Comparison of ENCODE assay signal across 11 cellular contexts in genomic region chr11:17475666-17476316, GRCh38. TPM values are rescaled to one million over a fixed set of nuclear protein-coding genes. Genes with fewer than 3 reads are reported as not detected.
DNase-seq lines count a peak whose midpoint lies in the region; ATAC-seq, FAIRE-seq and TF ChIP-seq lines count a peak whose summit lies in the region.
"Had no signal": no experiment of that assay in that cellular context is flagged by ENCODE, and none has a peak within 500 bp of the region (broad histone marks: within the 10 kb centered on the region; RNA-seq: fewer than 3 reads in every experiment).

No MANE protein-coding gene starts in this region.

- POLR2A ChIA-PET in HepG2 (lab: Yijun Ruan, JAX), result no interaction called here
- POLR2A ChIA-PET in PC-9 (lab: Charles Lee; ENCODE audit: unreplicated experiment), result no interaction called here

- H3K4me2 ChIP-seq in HepG2 (ENCODE audit: low read depth, low read length) (0 out of 2 replicates have a peak overlapping the region, but pooled peaks have one; percentile 49), PC-9 (no peak overlapping the region)

- no peaks in the 10 kb centered on the region for H3K9me3 Mint-ChIP-seq in mesothelial cell of epicardium

- H3F3A ChIP-seq in PC-9 (ENCODE audit: insufficient read depth, low read depth), result no peaks in the 10 kb centered on the region

- H3K27ac ChIP-seq in HepG2 (ENCODE audit: extremely low read length, insufficient read depth, low read length) (no peak overlapping the region), right lobe of liver (no peak overlapping the region), upper lobe of right lung (no peak overlapping the region), PC-9 (no peak overlapping the region)
- no peak overlapping the region for H3K27ac ChIP-seq in effector memory CD4-positive, alpha-beta T cell (ENCODE audit: insufficient read depth, low read length, poor library complexity, severe bottlenecking)
- H3K27ac ChIP-seq: C4-2B, SJSA1 had no signal

- in situ Hi-C loops in HepG2 (cut with HindIII; ENCODE audit: extremely low pct_ligation_motif_present, low pct_unique_long_range_greater_than_20kb), result no loop called here

- intact Hi-C loops in HepG2 (cut with micrococcal nuclease; ENCODE audit: unreplicated experiment) (no loop called here), right lobe of liver (cut with DNase I) (no loop called here), upper lobe of right lung (cut with DNase I) (no loop called here), PC-9 (cut with micrococcal nuclease; ENCODE audit: unreplicated experiment) (no loop called here)

- H3K79me2 ChIP-seq in HepG2 (ENCODE audit: insufficient read depth, low read length) (no peaks in the 10 kb centered on the region), PC-9 (ENCODE audit: low read depth) (no peaks in the 10 kb centered on the region)

- no peak for TF ChIP-seq POLR2A in HepG2 (IDR thresholded peaks at IDR 0.05; ENCODE audit: insufficient read depth in 1 of 2, low read depth in 2 of 2, low read length in 2 of 2)
- TF ChIP-seq POLR2A in right lobe of liver (IDR thresholded peaks at IDR 0.05), result no peak

- no TSS peak for BruUV-seq in HepG2 (replicated peaks; lab: Mats Ljungman, UMichigan)
- BruUV-seq in PC-9 (replicated peaks; lab: Mats Ljungman, UMichigan), result no TSS peak

- TF ChIP-seq RAD21 in HepG2 (CRISPR knock-in tag; IDR thresholded peaks at IDR 0.05), result no peak

- CTCF ChIA-PET in HepG2 (lab: Yijun Ruan, JAX; ENCODE audit: low intra/inter-chr PET ratio, low total read pairs), result no interaction called here
- CTCF ChIA-PET in PC-9 (lab: Charles Lee), result no interaction called here

- H3K36me3 ChIP-seq in HepG2 (replicated peaks in 1 of 2; ENCODE audit: control insufficient read depth in 1 of 2, insufficient read depth in 2 of 2, low read length in 2 of 2) (no peaks in the 10 kb centered on the region), right lobe of liver (no peaks in the 10 kb centered on the region), upper lobe of right lung (no peaks in the 10 kb centered on the region), PC-9 (ENCODE audit: low read depth) (no peaks in the 10 kb centered on the region)
- H3K36me3 ChIP-seq in effector memory CD4-positive, alpha-beta T cell (ENCODE audit: control insufficient read depth, insufficient read depth, low read length), result no peaks in the 10 kb centered on the region
- H3K36me3 ChIP-seq: SJSA1 had no signal

- no peak overlapping the region for H3K9ac ChIP-seq in HepG2 (ENCODE audit: insufficient read depth, low read depth, low read length)

- H3K27me3 Mint-ChIP-seq in mesothelial cell of epicardium (ENCODE audit: low read depth), result peaks cover 98% of the 10 kb centered on the region

- TF ChIP-seq EP300 in HepG2 (IDR thresholded peaks at IDR 0.05; ENCODE audit: low read depth in 2 of 2, low read length in 2 of 2) (no peak), HepG2 (CRISPR knock-in tag; IDR thresholded peaks at IDR 0.05; ENCODE audit: borderline replicate concordance) (no peak)

- TF ChIP-seq CTCF in HepG2 (CRISPR knock-in tag; IDR thresholded peaks at IDR 0.05) (no peak), right lobe of liver (IDR thresholded peaks at IDR 0.05) (no peak), mesothelial cell of epicardium (IDR thresholded peaks at IDR 0.05; ENCODE audit: unreplicated experiment) (no peak), upper lobe of right lung (IDR thresholded peaks at IDR 0.05) (no peak), PC-9 (conservative IDR thresholded peaks at IDR 0.05) (no peak)

- FAIRE-seq in HepG2 (lab: Jason Lieb, UNC), result no peak

- DNase-seq in HepG2 (ENCODE audit: low spot score) (no peak), right lobe of liver (no peak), cerebellar cortex (ENCODE audit: low spot score) (peak; percentile 35), mesothelial cell of epicardium (ENCODE audit: low spot score in 2 of 2, unreplicated experiment in 2 of 2) (no peak), upper lobe of right lung (no peak), PC-9 (no peak)
- DNase-seq in effector memory CD4-positive, alpha-beta T cell, result no peak
- DNase-seq: mesenchymal stem cell had no signal

- peaks cover 3% of the 10 kb centered on the region for H3K4me1 Mint-ChIP-seq in mesothelial cell of epicardium

- H3K9me2 ChIP-seq in PC-9 (ENCODE audit: insufficient read depth), result no peaks in the 10 kb centered on the region

- WGBS in HepG2 (ENCODE audit: low lambda C conversion rate), result 40% methylated on average over 21 of the region's 31 CpGs
- 2% methylated on average over 17 of the region's 31 CpGs for whole genome bisulfite sequencing in right lobe of liver (ENCODE audit: insufficient coverage, low coverage, low lambda C conversion rate, missing lambda C conversion rate)

- H3K4me3 Mint-ChIP-seq in mesothelial cell of epicardium, result peak overlapping the region; percentile 55

- H3K9me3 ChIP-seq in HepG2 (ENCODE audit: low read length), result no peaks in the 10 kb centered on the region
- H3K9me3 ChIP-seq in right lobe of liver, result no peaks in the 10 kb centered on the region
- H3K9me3 ChIP-seq in upper lobe of right lung, result no peaks in the 10 kb centered on the region
- H3K9me3 ChIP-seq in PC-9 (ENCODE audit: insufficient read depth, low read depth), result no peaks in the 10 kb centered on the region
- no peaks in the 10 kb centered on the region for H3K9me3 ChIP-seq in effector memory CD4-positive, alpha-beta T cell (ENCODE audit: control insufficient read depth, low read length)
- H3K9me3 ChIP-seq: SJSA1 had no signal

- no peaks in the 10 kb centered on the region for H4K20me1 ChIP-seq in HepG2 (ENCODE audit: insufficient read depth, low read length)
- no peaks in the 10 kb centered on the region for H4K20me1 ChIP-seq in PC-9 (ENCODE audit: insufficient read depth)

- no peaks in the 10 kb centered on the region for H3K36me3 Mint-ChIP-seq in mesothelial cell of epicardium

- ATAC-seq in HepG2, result no peak
- no peak for ATAC-seq in right lobe of liver
- no peak for ATAC-seq in upper lobe of right lung
- no peak for ATAC-seq in HG03469 (IDR thresholded peaks at IDR 0.05; ENCODE audit: unreplicated experiment)

- H2AFZ ChIP-seq in HepG2 (ENCODE audit: low read length), result no peak overlapping the region
- H2AFZ ChIP-seq in PC-9, result no peak overlapping the region

- H3K27me3 ChIP-seq in HepG2 (ENCODE audit: control insufficient read depth in 1 of 2, insufficient read depth in 2 of 2, low read length in 2 of 2) (peaks cover 5 to 54% of the 10 kb centered on the region in 2 experiments), right lobe of liver (no peaks in the 10 kb centered on the region), upper lobe of right lung (peaks cover 54% of the 10 kb centered on the region), PC-9 (ENCODE audit: insufficient read depth, low read depth) (peaks cover 78% of the 10 kb centered on the region)
- no peaks in the 10 kb centered on the region for H3K27me3 ChIP-seq in effector memory CD4-positive, alpha-beta T cell (replicated peaks; ENCODE audit: control insufficient read depth, insufficient read depth, low read length, poor library complexity, severe bottlenecking)

- H3K27ac Mint-ChIP-seq in mesothelial cell of epicardium, result no peak overlapping the region

- H3K4me1 ChIP-seq in HepG2 (ENCODE audit: insufficient read depth, low read length) (no peaks in the 10 kb centered on the region), right lobe of liver (no peaks in the 10 kb centered on the region), upper lobe of right lung (no peaks in the 10 kb centered on the region), PC-9 (replicated peaks; ENCODE audit: insufficient read depth) (no peaks in the 10 kb centered on the region)
- H3K4me1 ChIP-seq in effector memory CD4-positive, alpha-beta T cell (ENCODE audit: control insufficient read depth, insufficient read depth, low read length, poor library complexity, severe bottlenecking), result no peaks in the 10 kb centered on the region
- H3K4me1 ChIP-seq: SJSA1 had no signal

- peak overlapping the region in 2 of 3 experiments; percentile 31 to 48; a peak in 3 of 6 replicates for H3K4me3 ChIP-seq in HepG2 (replicated peaks in 1 of 3; ENCODE audit: insufficient read depth in 1 of 3, low read depth in 2 of 3, low read length in 3 of 3)
- H3K4me3 ChIP-seq in right lobe of liver, result no peak overlapping the region
- peak overlapping the region; percentile 14 for H3K4me3 ChIP-seq in upper lobe of right lung
- H3K4me3 ChIP-seq in PC-9, result no peak overlapping the region
- no peak overlapping the region for H3K4me3 ChIP-seq in effector memory CD4-positive, alpha-beta T cell (ENCODE audit: insufficient read depth, low read depth, low read length, poor library complexity, severe bottlenecking)
- H3K4me3 ChIP-seq: SJSA1 had no signal

TF ChIP-seq in HepG2, 621 proteins besides CTCF, POLR2A, EP300 and RAD21 (continues in another document):
- TF ChIP-seq RELA (CRISPR knock-in tag; IDR thresholded peaks at IDR 0.05), result no peak

RNA-seq across cellular contexts. Expression of gene ABCC8, which starts 0.9 kb away (rescaled TPM):
- total RNA-seq in HepG2 (2016; rRNA removed; fragmentation: Illumina TruSeq; extraction: Trizol) (not detected in 2 replicates), right lobe of liver (1 to 10 TPM in 2 of 6 experiments, not detected in 4; 1.3 to 1.5 TPM), mesothelial cell of epicardium (not detected in 3 replicates), upper lobe of right lung (4.7 TPM), PC-9 (2021) (not detected in 2 replicates)
- not detected in 2 replicates for total RNA-seq in HepG2 (2016; cell fraction: cytosol; rRNA removed; fragmentation: Illumina TruSeq; extraction: Trizol; ENCODE audit: low read depth)
- not detected in 2 replicates for total RNA-seq in HepG2 (2016; cell fraction: insoluble cytoplasmic fraction; rRNA removed; fragmentation: Illumina TruSeq; extraction: Trizol)
- total RNA-seq in HepG2 (2016; cell fraction: membrane; rRNA removed; fragmentation: Illumina TruSeq; extraction: Trizol), result not detected in 2 replicates
- not detected in 2 replicates for total RNA-seq in HepG2 (2016; cell fraction: nucleus; rRNA removed; fragmentation: Illumina TruSeq; extraction: Trizol)
- not detected in 2 replicates for polyA plus RNA-seq in HepG2 (2011; rRNA removed)
- polyA plus RNA-seq in HepG2 (2011; cell fraction: cytosol; rRNA removed), result not detected in 2 replicates
- polyA plus RNA-seq in HepG2 (2011; cell fraction: nucleus; rRNA removed), result 0.03 TPM in 1 of 2 replicates, not detected in the other
- polyA plus RNA-seq in HepG2 (2012), result not detected in 2 replicates
- not detected in 2 replicates for polyA plus RNA-seq in HepG2 (2016; cell fraction: cytosol; fragmentation: Illumina TruSeq; extraction: Trizol; ENCODE audit: low read depth)
- polyA plus RNA-seq in HepG2 (2016; cell fraction: insoluble cytoplasmic fraction; fragmentation: Illumina TruSeq; extraction: Trizol; ENCODE audit: low read depth), result not detected in 2 replicates
- polyA plus RNA-seq in HepG2 (2016; cell fraction: membrane; fragmentation: Illumina TruSeq; extraction: Trizol; ENCODE audit: low read depth), result not detected in 2 replicates
- polyA plus RNA-seq in HepG2 (2016; cell fraction: nucleus; fragmentation: Illumina TruSeq; extraction: Trizol; ENCODE audit: insufficient read depth, low read depth), result not detected in 2 replicates
- polyA minus RNA-seq in HepG2 (2011; rRNA and poly(A)+ RNA removed; ENCODE audit: low replicate concordance), result 9.4 TPM in 1 of 2 replicates, not detected in the other
- not detected in 2 replicates for polyA minus RNA-seq in HepG2 (2011; cell fraction: cytosol; rRNA and poly(A)+ RNA removed)
- 1.0 TPM in 1 of 2 replicates, not detected in the other for polyA minus RNA-seq in HepG2 (2011; cell fraction: nucleus; rRNA and poly(A)+ RNA removed)
- total RNA-seq: SJSA1 had no signal

Comparison
In these comparisons a context has a peak if more than half of its experiments do, and no peak if none do; other contexts are left out.
1. H3K4me3 ChIP-seq: peak in HepG2 (2 of 3) and upper lobe of right lung (single experiment); none in right lobe of liver (0 of 3), PC-9 (single experiment) and effector memory CD4-positive, alpha-beta T cell (single experiment).